Comparison of ENCODE assay signal across 8 cellular contexts in genomic region chr11:73140213-73141030, GRCh38. TPM values are rescaled to one million over a fixed set of nuclear protein-coding genes. Genes with fewer than 3 reads are reported as not detected.
DNase-seq lines count a peak whose midpoint lies in the region; ATAC-seq and TF ChIP-seq lines count a peak whose summit lies in the region.

No MANE protein-coding gene starts in this region.

- H3K9ac ChIP-seq in trophoblast cell (ENCODE audit: low read length), result peak overlapping the region; percentile 4

- H3K4me1 ChIP-seq in heart right ventricle (peaks cover 0 to 69% (median 56%) of the 10 kb centered on the region in 9 donors), trophoblast cell (ENCODE audit: control insufficient read depth in 1 of 2, insufficient read depth in 2 of 2, low read length in 2 of 2) (peaks cover 3 to 10% of the 10 kb centered on the region in 2 experiments)

- no peaks in the 10 kb centered on the region for H3K9me3 ChIP-seq in heart right ventricle
- H3K9me3 ChIP-seq in trophoblast cell (ENCODE audit: insufficient read depth, low read depth, low read length), result no peaks in the 10 kb centered on the region

- peak overlapping the region; percentile 96 for H3K27ac Mint-ChIP-seq in activated T-helper 2 cell treated with anti-CD3 and anti-CD28 coated beads, Interferon-gamma antibody, Interleukin-2, Interleukin-4, amounts not matched to agents 10 μg/mL and 5 μg/mL and 100 μg/mL, durations not matched to agents 14 hours and 24 hours and 36 hours

- peak overlapping the region; percentile 85 for H3K4me2 ChIP-seq in trophoblast cell (ENCODE audit: low read length)

- no peak overlapping the region for H4K12ac ChIP-seq in trophoblast cell (ENCODE audit: low read depth, low read length)

- H3K4ac ChIP-seq in trophoblast cell (ENCODE audit: low read depth, low read length), result no peak overlapping the region

- no peak overlapping the region for H2BK5ac ChIP-seq in trophoblast cell (ENCODE audit: low read depth, low read length, poor library complexity)

- H3K4me3 Mint-ChIP-seq in activated T-helper 2 cell treated with anti-CD3 and anti-CD28 coated beads, Interferon-gamma antibody, Interleukin-2, Interleukin-4, amounts not matched to agents 10 μg/mL and 5 μg/mL and 100 μg/mL, durations not matched to agents 14 hours and 24 hours and 36 hours (ENCODE audit: low read depth), result peak overlapping the region; percentile 99

- no peak overlapping the region for H3K14ac ChIP-seq in trophoblast cell (ENCODE audit: low read length)

- H3K36me3 Mint-ChIP-seq in activated T-helper 2 cell treated with anti-CD3 and anti-CD28 coated beads, Interferon-gamma antibody, Interleukin-2, Interleukin-4, amounts not matched to agents 10 μg/mL and 5 μg/mL and 100 μg/mL, durations not matched to agents 14 hours and 24 hours and 36 hours (ENCODE audit: low read depth), result peaks cover 38% of the 10 kb centered on the region

- ATAC-seq in heart right ventricle (peak in 2 of 8 donors; percentile 15 to 20), GM21390 (IDR thresholded peaks at IDR 0.05; ENCODE audit: unreplicated experiment) (no peak)

- no peak overlapping the region for H4K8ac ChIP-seq in trophoblast cell (ENCODE audit: low read depth, low read length)

- no peak overlapping the region for H2BK120ac ChIP-seq in trophoblast cell (ENCODE audit: insufficient read depth, low read length, poor library complexity)

- DNase-seq in GM06990 (ENCODE audit: extremely low read depth, insufficient read length) (no peak), M059J (ENCODE audit: low read depth) (peak; percentile 55), heart right ventricle (peak; percentile 40 to 42), trophoblast cell (no peak), cerebellar nuclear complex (lab: John Stamatoyannopoulos, UW) (no peak), H4 (ENCODE audit: low spot score) (no peak)
- peak; percentile 19 for DNase-seq in activated T-helper 2 cell treated with anti-CD3 and anti-CD28 coated beads, Interferon-gamma antibody, Interleukin-2, Interleukin-4, amounts not matched to agents 10 μg/mL and 5 μg/mL and 100 μg/mL, durations not matched to agents 14 hours and 24 hours and 36 hours (ENCODE audit: low spot score)

- intact Hi-C loops in activated T-helper 2 cell treated with anti-CD3 and anti-CD28 coated beads, Interferon-gamma antibody, Interleukin-2, Interleukin-4, amounts not matched to agents 10 μg/mL and 5 μg/mL and 100 μg/mL, durations not matched to agents 14 hours and 24 hours and 36 hours (cut with micrococcal nuclease), result loop anchor here (1.0 to 10.0 kb wide), 3 partner anchors 106 to 416 kb away; partner anchors contain the start of gene ATG16L2
- intact Hi-C loops in heart right ventricle (cut with DNase I), result loop anchor here in 7 of 10 donors (5.0 to 10.0 kb wide), 8 partner anchors 37 to 308 kb away; no protein-coding TSS in a partner anchor

- H3K18ac ChIP-seq in trophoblast cell (ENCODE audit: low read length), result no peak overlapping the region

- peak overlapping the region; percentile 96 to 99 (median 98) for H3K27ac ChIP-seq in heart right ventricle
- no peak overlapping the region for H3K27ac ChIP-seq in trophoblast cell (ENCODE audit: low read depth, low read length)

- no peak for TF ChIP-seq CTCF in GM06990 (IDR thresholded peaks at IDR 0.05; ENCODE audit: insufficient read depth, low read length, poor library complexity, severe bottlenecking)
- TF ChIP-seq CTCF in heart right ventricle (IDR thresholded peaks at IDR 0.05), result no peak

- H3K9me3 Mint-ChIP-seq in activated T-helper 2 cell treated with anti-CD3 and anti-CD28 coated beads, Interferon-gamma antibody, Interleukin-2, Interleukin-4, amounts not matched to agents 10 μg/mL and 5 μg/mL and 100 μg/mL, durations not matched to agents 14 hours and 24 hours and 36 hours, result no peaks in the 10 kb centered on the region

- H4K91ac ChIP-seq in trophoblast cell (ENCODE audit: low read depth, low read length), result no peak overlapping the region

- H3K27me3 ChIP-seq in GM06990 (replicated peaks; ENCODE audit: control insufficient read depth, insufficient read depth, low read length), result no peaks in the 10 kb centered on the region
- no peaks in the 10 kb centered on the region for H3K27me3 ChIP-seq in heart right ventricle
- H3K27me3 ChIP-seq in trophoblast cell (ENCODE audit: insufficient read depth, low read length), result peaks cover 6% of the 10 kb centered on the region

- H3K27me3 Mint-ChIP-seq in activated T-helper 2 cell treated with anti-CD3 and anti-CD28 coated beads, Interferon-gamma antibody, Interleukin-2, Interleukin-4, amounts not matched to agents 10 μg/mL and 5 μg/mL and 100 μg/mL, durations not matched to agents 14 hours and 24 hours and 36 hours (ENCODE audit: low read depth), result no peaks in the 10 kb centered on the region

- H3K79me1 ChIP-seq in trophoblast cell (ENCODE audit: low read length), result peaks cover 10% of the 10 kb centered on the region

- H3K79me2 ChIP-seq in trophoblast cell (ENCODE audit: control insufficient read depth, insufficient read depth, low read length, poor library complexity), result peaks cover 5% of the 10 kb centered on the region

- H2BK12ac ChIP-seq in trophoblast cell (ENCODE audit: low read length), result no peak overlapping the region

- 5 to 6% methylated on average over 26 of the region's 26 CpGs for WGBS in heart right ventricle, 2 donors
- WGBS in trophoblast cell (ENCODE audit: extremely low coverage, insufficient coverage, insufficient read length), result no CpG with 5 or more reads among the region's 26 CpGs

- peaks cover 32% of the 10 kb centered on the region for H3K4me1 Mint-ChIP-seq in activated T-helper 2 cell treated with anti-CD3 and anti-CD28 coated beads, Interferon-gamma antibody, Interleukin-2, Interleukin-4, amounts not matched to agents 10 μg/mL and 5 μg/mL and 100 μg/mL, durations not matched to agents 14 hours and 24 hours and 36 hours (ENCODE audit: low read depth)

- H3K4me3 ChIP-seq in GM06990 (replicated peaks; ENCODE audit: low read depth, low read length) (peak overlapping the region; percentile 82), heart right ventricle (peak overlapping the region; percentile 91 to 98 (median 94)), trophoblast cell (ENCODE audit: low read depth, low read length) (peak overlapping the region; percentile 90)

- H2AFZ ChIP-seq in trophoblast cell (ENCODE audit: insufficient read depth, low read length, poor library complexity), result no peak overlapping the region

- no peak overlapping the region for H3K23ac ChIP-seq in trophoblast cell (ENCODE audit: low read length)

- H3K36me3 ChIP-seq in GM06990 (ENCODE audit: control insufficient read depth, insufficient read depth, low read length) (peaks cover 5% of the 10 kb centered on the region), heart right ventricle (peaks cover 0 to 38% (median 0%) of the 10 kb centered on the region in 9 donors), trophoblast cell (ENCODE audit: control insufficient read depth in 1 of 2, insufficient read depth in 2 of 2, low read length in 2 of 2) (no peaks in the 10 kb centered on the region)

- H2AK5ac ChIP-seq in trophoblast cell (ENCODE audit: low read length), result no peak overlapping the region

RNA-seq across cellular contexts. Expression of gene FCHSD2, which starts 1.7 kb away (rescaled TPM):
- 6.6 and 10.3 TPM in 2 replicates for total RNA-seq in M059J (2014; rRNA removed; shearing (Covaris generic))
- 16.0 and 18.1 TPM in 2 replicates for total RNA-seq in activated T-helper 2 cell treated with anti-CD3 and anti-CD28 coated beads, Interferon-gamma antibody, Interleukin-2, Interleukin-4, amounts not matched to agents 10 μg/mL and 5 μg/mL and 100 μg/mL, durations not matched to agents 14 hours and 24 hours and 36 hours
- 10 to 100 TPM; 28.1 to 48.4 (median 39.0) TPM for total RNA-seq in heart right ventricle
- 10 to 100 TPM; 16.1 to 17.1 TPM for polyA plus RNA-seq in heart right ventricle
- 6.4 and 8.1 TPM in 2 replicates for polyA plus RNA-seq in trophoblast cell (2013)
- 3.7 and 5.0 TPM in 2 replicates for total RNA-seq in H4 (2014; rRNA removed; shearing (Covaris generic))

Comparison
In these comparisons a context has a peak if more than half of its experiments do, and no peak if none do; other contexts are left out.
1. DNase-seq: peak in M059J (single experiment), activated T-helper 2 cell treated with anti-CD3 and anti-CD28 coated beads, Interferon-gamma antibody, Interleukin-2, Interleukin-4, amounts not matched to agents 10 μg/mL and 5 μg/mL and 100 μg/mL, durations not matched to agents 14 hours and 24 hours and 36 hours (single experiment) and heart right ventricle (2 of 2); none in GM06990 (single experiment), trophoblast cell (0 of 2), cerebellar nuclear complex (0 of 2) and H4 (single experiment).
2. Peak in every context shown above with its lines, with median percentiles within 50 percentile points of each other: H3K4me3 ChIP-seq.